3 cellular contexts compared by ENCODE assay signal in the genomic region with DNA sequence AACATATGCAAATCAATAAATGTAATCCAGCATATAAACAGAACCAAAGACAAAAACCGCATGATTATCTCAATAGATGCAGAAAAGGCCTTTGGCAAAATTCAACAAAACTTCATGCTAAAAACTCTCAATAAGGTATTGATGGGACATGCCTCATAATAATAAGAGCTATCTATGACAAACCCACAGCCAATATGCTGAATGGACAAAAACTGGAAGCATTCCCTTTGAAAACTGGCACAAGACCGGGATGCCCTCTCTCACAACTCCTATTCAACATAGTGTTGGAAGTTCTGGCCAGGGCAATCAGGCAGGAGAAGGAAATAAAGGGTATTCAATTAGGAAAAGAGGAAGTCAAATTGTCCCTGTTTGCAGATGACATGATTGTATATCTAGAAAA.
A peak's percentile ranks its signal among the peaks of the same experiment; 100 is the strongest.
DNase-seq lines count a peak whose midpoint lies in the region; ATAC-seq, FAIRE-seq and TF ChIP-seq lines count a peak whose summit lies in the region.
"Not testable (repeated sequence)": the region's sequence is repeated elsewhere in the genome, so short reads cannot be mapped to it uniquely, and the experiment has no call there.

No MANE protein-coding gene starts in this region.

- BruUV-seq in K562 (replicated peaks; lab: Mats Ljungman, UMichigan); HepG2 (replicated peaks; lab: Mats Ljungman, UMichigan): not testable (repeated sequence)

- H3K79me2 ChIP-seq in K562 (ENCODE audit: control insufficient read depth, insufficient read depth, low read length); HepG2 (ENCODE audit: insufficient read depth, low read length): not testable (repeated sequence)

- H2AFZ ChIP-seq in K562 (ENCODE audit: low read depth, low read length); HepG2 (ENCODE audit: low read length): not testable (repeated sequence)

- CTCF ChIA-PET in A549 (lab: Yijun Ruan, JAX); K562 (lab: Yijun Ruan, JAX; ENCODE audit: low intra/inter-chr PET ratio); HepG2 (lab: Yijun Ruan, JAX; ENCODE audit: low intra/inter-chr PET ratio, low total read pairs): not testable (repeated sequence)

- not testable (repeated sequence) for TF ChIP-seq RAD21 in A549 (conservative IDR thresholded peaks at IDR 0.05 in 1 of 2, IDR thresholded peaks at IDR 0.05 in 1 of 2); K562 (CRISPR knock-in tag; conservative IDR thresholded peaks at IDR 0.05 in 1 of 2, IDR thresholded peaks at IDR 0.05 in 1 of 2); HepG2 (CRISPR knock-in tag; IDR thresholded peaks at IDR 0.05)

- TF ChIP-seq POLR2A in A549 (IDR thresholded peaks at IDR 0.05; ENCODE audit: low read length); K562 (conservative IDR thresholded peaks at IDR 0.05); HepG2 (IDR thresholded peaks at IDR 0.05; ENCODE audit: insufficient read depth in 1 of 2, low read depth in 2 of 2, low read length in 2 of 2): not testable (repeated sequence)

- not testable (repeated sequence) for H3K27me3 ChIP-seq in K562 (ENCODE audit: control insufficient read depth in 2 of 2, insufficient read depth in 2 of 2, low read length in 2 of 2); HepG2 (ENCODE audit: control insufficient read depth in 1 of 2, insufficient read depth in 2 of 2, low read length in 2 of 2)

- not testable (repeated sequence) for H3K4me2 ChIP-seq in A549; K562 (ENCODE audit: insufficient read depth, low read length); HepG2 (ENCODE audit: low read depth, low read length)

- not testable (repeated sequence) for H3K36me3 ChIP-seq in K562 (ENCODE audit: control insufficient read depth, insufficient read depth, low read length); HepG2 (replicated peaks in 1 of 2; ENCODE audit: control insufficient read depth in 1 of 2, insufficient read depth in 2 of 2, low read length in 2 of 2)

- not testable (repeated sequence) for H3K9me1 ChIP-seq in K562 (ENCODE audit: control insufficient read depth, insufficient read depth, low read length)

- H3K9ac ChIP-seq in K562 (ENCODE audit: insufficient read depth in 1 of 2, low read depth in 2 of 2, low read length in 2 of 2); HepG2 (ENCODE audit: insufficient read depth, low read depth, low read length): not testable (repeated sequence)

- H3K4me3 ChIP-seq in A549; K562; HepG2 (replicated peaks in 1 of 3; ENCODE audit: insufficient read depth in 1 of 3, low read depth in 2 of 3, low read length in 3 of 3): not testable (repeated sequence)

- not testable (repeated sequence) for DNase-seq in A549 (ENCODE audit: low read depth in 1 of 2, low spot score in 1 of 2); K562 (ENCODE audit: extremely low read depth in 1 of 4, low spot score in 3 of 4); HepG2 (ENCODE audit: low spot score)

- ATAC-seq in A549, K562, HepG2: not testable (repeated sequence)

- WGBS in A549 (ENCODE audit: missing lambda C conversion rate) = 68% methylated on average over 2 of the region's 2 CpGs
- 55% methylated on average over 2 of the region's 2 CpGs for WGBS in K562 (ENCODE audit: insufficient coverage, low coverage, missing lambda C conversion rate)
- WGBS in HepG2 (ENCODE audit: low lambda C conversion rate) = 35% methylated on average over 2 of the region's 2 CpGs

- not testable (repeated sequence) for H3K27ac ChIP-seq in A549; K562 (ENCODE audit: extremely low read depth, low read depth, low read length); HepG2 (ENCODE audit: extremely low read length, insufficient read depth, low read length)

- not testable (repeated sequence) for H3K9me3 ChIP-seq in A549; K562 (replicated peaks; ENCODE audit: control insufficient read depth, insufficient read depth, low read depth, low read length)
- peaks cover 38% of the 10 kb centered on the region for H3K9me3 ChIP-seq in HepG2 (ENCODE audit: low read length)

- H4K20me1 ChIP-seq in K562 (replicated peaks; ENCODE audit: control insufficient read depth, insufficient read depth, low read length); HepG2 (ENCODE audit: insufficient read depth, low read length): not testable (repeated sequence)

- not testable (repeated sequence) for FAIRE-seq in A549 (lab: Jason Lieb, UNC); K562 (lab: Jason Lieb, UNC); HepG2 (lab: Jason Lieb, UNC)

- not testable (repeated sequence) for TF ChIP-seq CTCF in A549 (IDR thresholded peaks at IDR 0.05); K562 (IDR thresholded peaks at IDR 0.05 in 2 of 3, conservative IDR thresholded peaks at IDR 0.05 in 1 of 3; ENCODE audit: insufficient read depth in 2 of 3, low read depth in 1 of 3, low read length in 3 of 3); HepG2 (CRISPR knock-in tag; IDR thresholded peaks at IDR 0.05)

- not testable (repeated sequence) for TF ChIP-seq EP300 in A549 (IDR thresholded peaks at IDR 0.05); K562 (IDR thresholded peaks at IDR 0.05; ENCODE audit: low read length); HepG2 (IDR thresholded peaks at IDR 0.05; ENCODE audit: low read depth in 2 of 2, low read length in 2 of 2); HepG2 (CRISPR knock-in tag; IDR thresholded peaks at IDR 0.05; ENCODE audit: borderline replicate concordance)

- POLR2A ChIA-PET in A549 (lab: Yijun Ruan, JAX); K562 (lab: Yijun Ruan, JAX); HepG2 (lab: Yijun Ruan, JAX): not testable (repeated sequence)

- not testable (repeated sequence) for H3K4me1 ChIP-seq in A549; K562 (replicated peaks in 1 of 2; ENCODE audit: control insufficient read depth in 2 of 2, insufficient read depth in 2 of 2, low read length in 2 of 2); HepG2 (ENCODE audit: insufficient read depth, low read length)

- in situ Hi-C loops in K562 (cut with MboI) = loop anchor here (25.0 kb wide), 3 partner anchors 678 to 1953 kb away; no protein-coding TSS in a partner anchor
- in situ Hi-C loops in HepG2 (cut with HindIII; ENCODE audit: extremely low pct_ligation_motif_present, low pct_unique_long_range_greater_than_20kb) = not testable (repeated sequence)

- intact Hi-C loops in K562 (cut with micrococcal nuclease); HepG2 (cut with micrococcal nuclease; ENCODE audit: unreplicated experiment): not testable (repeated sequence)

TF ChIP-seq in A549, 52 proteins besides CTCF, POLR2A, EP300 and RAD21:
- TF ChIP-seq MAFK (IDR thresholded peaks at IDR 0.05; ENCODE audit: partially characterized antibody) = peak; percentile 76
TF ChIP-seq in A549: peak in this region for 1; not testable (repeated sequence) for 51.

TF ChIP-seq in K562, 482 proteins besides CTCF, POLR2A, EP300 and RAD21:
- TF ChIP-seq MAFG (tag; conservative IDR thresholded peaks at IDR 0.05) (0 out of 2 replicates have a peak, but pooled peaks have one; percentile 22), ZNF316 (IDR thresholded peaks at IDR 0.05) (peak; percentile 41; the same call in 1 of the 2 replicates)

TF ChIP-seq in HepG2, 621 proteins besides CTCF, POLR2A, EP300 and RAD21:
- TF ChIP-seq MAFK (conservative IDR thresholded peaks at IDR 0.05 in 1 of 2, IDR thresholded peaks at IDR 0.05 in 1 of 2; ENCODE audit: low read length in 2 of 2) (peak; percentile 60 to 75), MAFF (IDR thresholded peaks at IDR 0.05; ENCODE audit: low read depth, low read length) (peak; percentile 59)
